In genomic region chr14:64704145-64704742, GRCh38 we compare ENCODE assay signal across 8 cellular contexts. TPM values are rescaled to one million over a fixed set of nuclear protein-coding genes. Genes with fewer than 3 reads are reported as not detected.
DNase-seq lines count a peak whose midpoint lies in the region; ATAC-seq and TF ChIP-seq lines count a peak whose summit lies in the region.

TSS of gene PLEKHG3 (plus strand) at chr14:64704424. CDS start at chr14:64727632, 23,208 bp downstream.

- peak in 1 of 3 donors; percentile 18 for DNase-seq in CD4-positive, CD25-positive, alpha-beta regulatory T cell
- peak; percentile 72 for DNase-seq in HuH-7.5 (ENCODE audit: low spot score)
- DNase-seq in SK-N-MC (ENCODE audit: low read depth, low spot score): no peak
- no peak for DNase-seq in central memory CD8-positive, alpha-beta T cell (ENCODE audit: low spot score in 2 of 2)
- DNase-seq in iPS-NIHi11 (ENCODE audit: low spot score): peak; percentile 80
- no peak for DNase-seq in retinal pigment epithelial cell (ENCODE audit: low read depth)
- no peak for DNase-seq in central memory CD4-positive, alpha-beta T cell

- peak within 1 kb of the TSS; percentile 72 for H3K4me3 ChIP-seq in CD4-positive, CD25-positive, alpha-beta regulatory T cell (ENCODE audit: low read depth, low read length)
- H3K4me3 ChIP-seq in SK-N-MC (peak within 1 kb of the TSS; percentile 94), retinal pigment epithelial cell (ENCODE audit: low read length) (peak within 1 kb of the TSS; percentile 75)

- peak within 1 kb of the TSS in 2 of 3 donors; percentile 0 to 89 for H3K27ac Mint-ChIP-seq in CD4-positive, CD25-positive, alpha-beta regulatory T cell
- peak within 1 kb of the TSS; percentile 84 for H3K27ac Mint-ChIP-seq in central memory CD8-positive, alpha-beta T cell (ENCODE audit: low read depth)

- peaks cover 18 to 49% (median 35%) of the 10 kb centered on the region in 4 donors for H3K4me1 Mint-ChIP-seq in CD4-positive, CD25-positive, alpha-beta regulatory T cell
- peaks cover 51% of the 10 kb centered on the region for H3K4me1 Mint-ChIP-seq in central memory CD8-positive, alpha-beta T cell

- peak in 1 of 2 donors; percentile 22 for ATAC-seq in CD4-positive, CD25-positive, alpha-beta regulatory T cell (ENCODE audit: low read depth in 2 of 2)
- peak; percentile 44 for ATAC-seq in central memory CD8-positive, alpha-beta T cell (replicated peaks; ENCODE audit: extremely low read depth, poor library complexity, severe bottlenecking)
- ATAC-seq in GM18867 (IDR thresholded peaks at IDR 0.05; ENCODE audit: unreplicated experiment): no peak

- H3K36me3 Mint-ChIP-seq in CD4-positive, CD25-positive, alpha-beta regulatory T cell: no peaks in the 10 kb centered on the region
- peaks cover 5% of the 10 kb centered on the region for H3K36me3 Mint-ChIP-seq in central memory CD8-positive, alpha-beta T cell (ENCODE audit: insufficient read depth)

- no peaks in the 10 kb centered on the region for H3K36me3 ChIP-seq in CD4-positive, CD25-positive, alpha-beta regulatory T cell (ENCODE audit: control insufficient read depth, insufficient read depth, low read length)
- no peaks in the 10 kb centered on the region for H3K36me3 ChIP-seq in SK-N-MC (ENCODE audit: insufficient read depth, low read length)

- H3K9me3 ChIP-seq in CD4-positive, CD25-positive, alpha-beta regulatory T cell (ENCODE audit: control insufficient read depth in 2 of 2, low read length in 2 of 2): no peaks in the 10 kb centered on the region
- no peaks in the 10 kb centered on the region for H3K9me3 ChIP-seq in SK-N-MC (ENCODE audit: low read depth, low read length)

- peaks cover 13% of the 10 kb centered on the region for H3K27me3 ChIP-seq in CD4-positive, CD25-positive, alpha-beta regulatory T cell (ENCODE audit: control insufficient read depth, insufficient read depth, low read length)

- H3K9ac ChIP-seq in SK-N-MC (ENCODE audit: insufficient read length): peak within 1 kb of the TSS; percentile 85

- peaks cover 0 to 5% (median 0%) of the 10 kb centered on the region in 7 donors for H3K9me3 Mint-ChIP-seq in CD4-positive, CD25-positive, alpha-beta regulatory T cell
- H3K9me3 Mint-ChIP-seq in central memory CD8-positive, alpha-beta T cell: no peaks in the 10 kb centered on the region

- peaks cover 67% of the 10 kb centered on the region for H3K27me3 Mint-ChIP-seq in CD4-positive, CD25-positive, alpha-beta regulatory T cell
- H3K27me3 Mint-ChIP-seq in central memory CD8-positive, alpha-beta T cell: peaks cover 28% of the 10 kb centered on the region

- peak within 1 kb of the TSS; percentile 14 for H3K27ac ChIP-seq in CD4-positive, CD25-positive, alpha-beta regulatory T cell (ENCODE audit: insufficient read depth, low read length, poor library complexity, severe bottlenecking)
- no peak within 1 kb of the TSS for H3K27ac ChIP-seq in SK-N-MC

- peak within 1 kb of the TSS; percentile 79 to 90 (median 85) for H3K4me3 Mint-ChIP-seq in CD4-positive, CD25-positive, alpha-beta regulatory T cell
- peak within 1 kb of the TSS; percentile 80 for H3K4me3 Mint-ChIP-seq in central memory CD8-positive, alpha-beta T cell

- TF ChIP-seq CTCF in retinal pigment epithelial cell (conservative IDR thresholded peaks at IDR 0.05; ENCODE audit: low read depth, low read length): no peak

- peaks cover 52% of the 10 kb centered on the region for H3K4me1 ChIP-seq in CD4-positive, CD25-positive, alpha-beta regulatory T cell (ENCODE audit: control insufficient read depth, insufficient read depth, low read length, poor library complexity, severe bottlenecking)

RNA-seq across cellular contexts. Expression of gene PLEKHG3, which starts in this region (rescaled TPM):
- 31.9 TPM for total RNA-seq in CD4-positive, CD25-positive, alpha-beta regulatory T cell
- 10 to 100 TPM in 1 of 4 donors, 1 to 10 TPM in 3; 2.1 to 10.5 (median 4.5) TPM for polyA plus RNA-seq in CD4-positive, CD25-positive, alpha-beta regulatory T cell

Comparison
In these comparisons a context has a peak if more than half of its experiments do, and no peak if none do; other contexts are left out.
1. DNase-seq: peak in HuH-7.5 (single experiment) and iPS-NIHi11 (single experiment); none in SK-N-MC (single experiment), central memory CD8-positive, alpha-beta T cell (0 of 2), retinal pigment epithelial cell (single experiment) and central memory CD4-positive, alpha-beta T cell (single experiment).
2. Peak in every context shown above with its lines, with median percentiles within 50 percentile points of each other: H3K4me3 ChIP-seq.